Comparison of ENCODE assay signal across 13 cellular contexts in the genomic region with DNA sequence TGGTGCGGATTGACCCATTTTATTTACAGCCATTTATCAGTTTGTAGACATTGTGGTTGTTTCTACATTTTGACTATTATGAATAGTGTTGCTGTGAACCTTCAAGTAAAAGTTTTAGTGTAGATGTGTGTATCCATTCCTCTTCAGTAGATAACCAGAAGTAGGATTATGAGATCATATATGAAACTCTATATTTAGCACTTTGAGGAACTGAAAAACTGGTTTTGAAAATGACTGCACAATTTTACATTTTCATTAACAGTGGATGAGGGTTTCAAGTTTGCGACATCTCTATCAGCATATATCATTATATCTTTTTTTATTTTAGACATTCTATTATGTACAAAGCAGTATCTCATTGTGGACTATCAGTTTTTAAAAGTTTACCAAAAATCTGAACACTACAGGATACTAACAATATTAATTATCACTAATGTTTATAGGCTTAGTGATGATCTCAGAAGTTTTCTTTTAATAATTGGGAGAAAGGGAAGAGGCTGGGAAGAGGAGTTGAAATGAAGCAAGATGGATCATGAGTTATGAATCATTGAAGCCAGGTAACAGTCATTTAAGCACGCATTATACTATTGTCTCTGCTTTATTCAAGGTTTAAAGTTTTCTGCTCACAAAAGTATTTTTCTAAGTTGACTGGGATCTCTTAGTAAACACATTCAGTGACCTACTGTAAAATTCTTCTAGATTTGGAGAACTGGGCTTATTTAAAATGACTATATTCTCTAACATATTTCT.
A peak's percentile ranks its signal among the peaks of the same experiment; 100 is the strongest.
DNase-seq lines count a peak whose midpoint lies in the region; ATAC-seq and TF ChIP-seq lines count a peak whose summit lies in the region.
"Had no signal": no experiment of that assay in that cellular context is flagged by ENCODE, and none has a peak within 500 bp of the region (broad histone marks: within the 10 kb centered on the region; RNA-seq: fewer than 3 reads in every experiment).

No MANE protein-coding gene starts in this region.

- no peaks in the 10 kb centered on the region for H3K9me3 Mint-ChIP-seq in activated CD4-positive, alpha-beta T cell treated with anti-CD3 and anti-CD28 coated beads for 36 hours (ENCODE audit: low read depth)

- no peaks in the 10 kb centered on the region for H3K36me3 Mint-ChIP-seq in activated CD4-positive, alpha-beta T cell treated with anti-CD3 and anti-CD28 coated beads for 36 hours (ENCODE audit: low read depth)

- intact Hi-C loops in activated CD4-positive, alpha-beta T cell treated with anti-CD3 and anti-CD28 coated beads for 36 hours (cut with DNase I, micrococcal nuclease) = no loop called here

- no peak overlapping the region for H3K4me3 Mint-ChIP-seq in activated CD4-positive, alpha-beta T cell treated with anti-CD3 and anti-CD28 coated beads for 36 hours

- H3K9me3 ChIP-seq in WERI-Rb-1 (ENCODE audit: severe bottlenecking) = no peaks in the 10 kb centered on the region
- H3K9me3 ChIP-seq: uterus had no signal

- H3K4me1 Mint-ChIP-seq in activated CD4-positive, alpha-beta T cell treated with anti-CD3 and anti-CD28 coated beads for 36 hours = no peaks in the 10 kb centered on the region

- DNase-seq in GM10266 (ENCODE audit: extremely low spot score) (peak; percentile 14), WERI-Rb-1 (no peak), NCI-H226 (no peak), omental fat pad (ENCODE audit: low spot score) (no peak)
- DNase-seq in activated CD4-positive, alpha-beta T cell treated with anti-CD3 and anti-CD28 coated beads for 36 hours = no peak
- DNase-seq: EL, PC-9, uterus had no signal

- TF ChIP-seq CTCF in GM10266 (IDR thresholded peaks at IDR 0.05; ENCODE audit: control insufficient read depth, insufficient read depth, low read depth, missing control alignments) = no peak
- TF ChIP-seq CTCF in WERI-Rb-1 (IDR thresholded peaks at IDR 0.05; ENCODE audit: low read depth, low read length) = no peak
- no peak for TF ChIP-seq CTCF in omental fat pad (IDR thresholded peaks at IDR 0.05)

- H3K4me3 ChIP-seq in WERI-Rb-1 (ENCODE audit: low read depth, low read length) = no peak overlapping the region
- H3K4me3 ChIP-seq: coronary artery, PC-9, uterus had no signal

- H3K36me3 ChIP-seq in WERI-Rb-1 = no peaks in the 10 kb centered on the region
- H3K36me3 ChIP-seq: uterus had no signal

- no peaks in the 10 kb centered on the region for H3K27me3 ChIP-seq in WERI-Rb-1 (ENCODE audit: insufficient read depth, low read depth, severe bottlenecking)
- H3K27me3 ChIP-seq: uterus had no signal

- H3K27ac Mint-ChIP-seq in activated CD4-positive, alpha-beta T cell treated with anti-CD3 and anti-CD28 coated beads for 36 hours = no peak overlapping the region

- CTCF ChIA-PET in activated CD4-positive, alpha-beta T cell treated with anti-CD3 and anti-CD28 coated beads for 36 hours (lab: Charles Lee) = no interaction called here

- ATAC-seq in GM19438 (IDR thresholded peaks at IDR 0.05; ENCODE audit: low read depth, unreplicated experiment) (peak; percentile 79), HG02870 (IDR thresholded peaks at IDR 0.05; ENCODE audit: unreplicated experiment) (peak; percentile 72), HG03558 (IDR thresholded peaks at IDR 0.05; ENCODE audit: extremely low read depth, unreplicated experiment) (peak; percentile 75), omental fat pad (ENCODE audit: low FRiP score) (no peak)
- no peak for ATAC-seq in activated CD4-positive, alpha-beta T cell treated with anti-CD3 and anti-CD28 coated beads for 36 hours

- POLR2A ChIA-PET in activated CD4-positive, alpha-beta T cell treated with anti-CD3 and anti-CD28 coated beads for 36 hours (lab: Charles Lee) = no interaction called here

- no peaks in the 10 kb centered on the region for H3K27me3 Mint-ChIP-seq in activated CD4-positive, alpha-beta T cell treated with anti-CD3 and anti-CD28 coated beads for 36 hours

- H3K27ac ChIP-seq in WERI-Rb-1 = no peak overlapping the region
- H3K27ac ChIP-seq: coronary artery, PC-9, uterus, VCaP had no signal

Comparison
In these comparisons a context has a peak if more than half of its experiments do, and no peak if none do; other contexts are left out.
1. ATAC-seq: peak in GM19438 (single experiment), HG02870 (single experiment) and HG03558 (single experiment); none in omental fat pad (single experiment) and activated CD4-positive, alpha-beta T cell treated with anti-CD3 and anti-CD28 coated beads for 36 hours (single experiment).